In genomic region chr5:124022966-124023365, GRCh38 we compare ENCODE assay signal across 3 cellular contexts.
"Had no signal": no experiment of that assay in that cellular context is flagged by ENCODE, and none has a peak within 500 bp of the region (broad histone marks: within the 10 kb centered on the region; RNA-seq: fewer than 3 reads in every experiment).

No MANE protein-coding gene starts in this region.

- H3K4me3 ChIP-seq: K562 had no signal

- DNase-seq: IMR-90, KBM-7 had no signal
